Comparison of ENCODE assay signal across 11 cellular contexts in the genomic region with DNA sequence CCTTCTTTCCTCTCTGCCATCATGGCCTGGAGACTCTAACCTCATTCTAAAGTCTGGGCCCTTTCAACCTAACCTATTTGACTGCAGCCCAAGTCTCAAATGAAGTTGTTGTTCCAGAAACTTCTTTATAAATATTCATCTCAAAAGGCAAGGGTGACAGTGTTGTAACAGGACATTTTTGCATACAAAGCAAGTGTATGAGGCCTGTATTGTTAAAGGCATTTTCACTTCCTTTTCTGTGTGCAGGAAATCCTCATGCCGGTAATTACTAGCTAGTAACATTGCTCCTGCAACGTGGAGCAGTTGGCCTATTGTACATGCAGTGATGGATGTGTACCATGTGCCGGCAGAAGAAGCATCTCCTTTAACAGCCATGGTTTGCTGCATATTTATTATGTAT.
DNase-seq lines count a peak whose midpoint lies in the region; ATAC-seq, FAIRE-seq and TF ChIP-seq lines count a peak whose summit lies in the region.
"Had no signal": no experiment of that assay in that cellular context is flagged by ENCODE, and none has a peak within 500 bp of the region (broad histone marks: within the 10 kb centered on the region; RNA-seq: fewer than 3 reads in every experiment).

No MANE protein-coding gene starts in this region.

- H3K27ac Mint-ChIP-seq in CD8-positive, alpha-beta T cell: no peak overlapping the region
- H3K27ac Mint-ChIP-seq in Calu3 (ENCODE audit: unreplicated experiment): no peak overlapping the region
- H3K27ac Mint-ChIP-seq: activated naive CD4-positive, alpha-beta T cell treated with anti-CD3 and anti-CD28 coated beads for 36 hours; T-cell had no signal

- H2AFZ ChIP-seq in OCI-LY1 (ENCODE audit: low read length): peak overlapping the region; percentile 80; the same call in 1 of the 2 replicates

- peak overlapping the region; percentile 45 for H3K27ac ChIP-seq in OCI-LY1 (ENCODE audit: low read depth, low read length, poor library complexity, severe bottlenecking)
- H3K27ac ChIP-seq in CD8-positive, alpha-beta T cell (ENCODE audit: low read depth, low read length): no peak overlapping the region

- no peaks in the 10 kb centered on the region for H3K36me3 Mint-ChIP-seq in CD8-positive, alpha-beta T cell
- H3K36me3 Mint-ChIP-seq in Calu3 (ENCODE audit: insufficient read depth, unreplicated experiment): no peaks in the 10 kb centered on the region
- H3K36me3 Mint-ChIP-seq: IgD-negative memory B cell, T-cell had no signal

- H4K20me1 ChIP-seq in OCI-LY1 (ENCODE audit: insufficient read depth, low read length): no peaks in the 10 kb centered on the region

- no peaks in the 10 kb centered on the region for H3F3A ChIP-seq in OCI-LY1 (ENCODE audit: insufficient read depth, low read length)

- no peaks in the 10 kb centered on the region for H3K27me3 ChIP-seq in OCI-LY1 (ENCODE audit: insufficient read depth, low read length)
- no peaks in the 10 kb centered on the region for H3K27me3 ChIP-seq in CD8-positive, alpha-beta T cell (ENCODE audit: insufficient read depth, low read length)

- H3K4me3 ChIP-seq in OCI-LY1 (ENCODE audit: low read depth, low read length, poor library complexity, severe bottlenecking): no peak overlapping the region
- no peak overlapping the region for H3K4me3 ChIP-seq in CD8-positive, alpha-beta T cell (ENCODE audit: low read depth, low read length)

- H3K9me2 ChIP-seq in OCI-LY1 (ENCODE audit: low read depth, low read length): no peaks in the 10 kb centered on the region

- H3K4me1 Mint-ChIP-seq in CD8-positive, alpha-beta T cell (ENCODE audit: low read depth): no peaks in the 10 kb centered on the region
- H3K4me1 Mint-ChIP-seq in Calu3 (ENCODE audit: low read depth, unreplicated experiment): no peaks in the 10 kb centered on the region

- POLR2A ChIA-PET in CD8-positive, alpha-beta T cell (lab: Charles Lee): interaction anchor here (0.6 kb wide), 1 partner anchor 234 kb away, joined by 3 read pairs; no protein-coding TSS in a partner anchor

- H3K4me2 ChIP-seq in OCI-LY1 (ENCODE audit: low read length): peak overlapping the region; percentile 27; the same call in 1 of the 2 replicates

- H3K36me3 ChIP-seq in OCI-LY1 (ENCODE audit: insufficient read depth, low read length): no peaks in the 10 kb centered on the region
- H3K36me3 ChIP-seq in CD8-positive, alpha-beta T cell (ENCODE audit: insufficient read depth, low read length): no peaks in the 10 kb centered on the region

- peak; percentile 94 for FAIRE-seq in GM12892 (lab: Jason Lieb, UNC)
- FAIRE-seq in frontal cortex (lab: Jason Lieb, UNC): no peak

- no peaks in the 10 kb centered on the region for H3K9me3 ChIP-seq in OCI-LY1 (ENCODE audit: low read length)
- no peaks in the 10 kb centered on the region for H3K9me3 ChIP-seq in CD8-positive, alpha-beta T cell (ENCODE audit: low read length)

- CTCF ChIA-PET in CD8-positive, alpha-beta T cell (lab: Charles Lee): interaction anchor here (0.8 to 5.2 kb wide), 4 partner anchors 700 to 817 kb away, joined by 3 to 72 read pairs (median 4); a partner anchor contains a TSS
- CTCF ChIA-PET in Calu3 (lab: Charles Lee): no interaction called here

- peaks cover 13% of the 10 kb centered on the region for H3K4me1 ChIP-seq in OCI-LY1 (ENCODE audit: insufficient read depth, low read length, severe bottlenecking)
- no peaks in the 10 kb centered on the region for H3K4me1 ChIP-seq in CD8-positive, alpha-beta T cell (ENCODE audit: insufficient read depth, low read length)

- DNase-seq in GM12892 (ENCODE audit: insufficient read length): no peak
- DNase-seq in frontal cortex (ENCODE audit: low spot score in 2 of 2): no peak
- no peak for DNase-seq in CD8-positive, alpha-beta T cell
- DNase-seq in head of caudate nucleus: no peak
- no peak for DNase-seq in Calu3
- DNase-seq: activated naive CD4-positive, alpha-beta T cell treated with anti-CD3 and anti-CD28 coated beads for 36 hours; T-cell had no signal

- intact Hi-C loops in CD8-positive, alpha-beta T cell (cut with DNase I, micrococcal nuclease): loop anchor here in 1 of 2 experiments (10.0 kb wide), 1 partner anchor 321 kb away; no protein-coding TSS in a partner anchor
- intact Hi-C loops in head of caudate nucleus (cut with DNase I): no loop called here
- intact Hi-C loops in Calu3 (cut with micrococcal nuclease; ENCODE audit: unreplicated experiment): loop anchor here (10.0 kb wide), 1 partner anchor 1069 kb away; no protein-coding TSS in a partner anchor

- ATAC-seq in GM19467 (IDR thresholded peaks at IDR 0.05; ENCODE audit: unreplicated experiment) (peak; percentile 94), HG03103 (IDR thresholded peaks at IDR 0.05; ENCODE audit: low read depth, unreplicated experiment) (peak; percentile 100)
- ATAC-seq in CD8-positive, alpha-beta T cell: no peak
- ATAC-seq: T-cell had no signal

- H3K4me3 Mint-ChIP-seq in CD8-positive, alpha-beta T cell: no peak overlapping the region
- H3K4me3 Mint-ChIP-seq in Calu3 (ENCODE audit: low read depth, unreplicated experiment): no peak overlapping the region
- H3K4me3 Mint-ChIP-seq: activated naive CD4-positive, alpha-beta T cell treated with anti-CD3 and anti-CD28 coated beads for 36 hours; T-cell had no signal

- H3K79me2 ChIP-seq in OCI-LY1 (ENCODE audit: insufficient read depth, low read length): no peaks in the 10 kb centered on the region

- H3K27me3 Mint-ChIP-seq in CD8-positive, alpha-beta T cell (ENCODE audit: low read depth): peaks cover 8% of the 10 kb centered on the region
- H3K27me3 Mint-ChIP-seq in Calu3 (ENCODE audit: unreplicated experiment): peaks cover 16% of the 10 kb centered on the region

- no peak for TF ChIP-seq POLR2A in GM12892 (IDR thresholded peaks at IDR 0.05; ENCODE audit: low read depth, low read length)

- H3K9ac ChIP-seq in OCI-LY1 (ENCODE audit: low read length): no peak overlapping the region

- no peaks in the 10 kb centered on the region for H3K9me3 Mint-ChIP-seq in CD8-positive, alpha-beta T cell
- H3K9me3 Mint-ChIP-seq in Calu3 (ENCODE audit: low read depth, unreplicated experiment): peaks cover 4% of the 10 kb centered on the region
- H3K9me3 Mint-ChIP-seq: activated naive CD4-positive, alpha-beta T cell treated with anti-CD3 and anti-CD28 coated beads for 36 hours; IgD-negative memory B cell; T-cell had no signal

- TF ChIP-seq CTCF in OCI-LY1 (IDR thresholded peaks at IDR 0.05; ENCODE audit: low read length): no peak
- TF ChIP-seq CTCF in CD8-positive, alpha-beta T cell (IDR thresholded peaks at IDR 0.05): no peak
- no peak for TF ChIP-seq CTCF in Calu3 (IDR thresholded peaks at IDR 0.05; ENCODE audit: unreplicated experiment)

- no TSS peak for BruUV-seq in Calu3 (replicated peaks; lab: Mats Ljungman, UMichigan)
